In genomic region chr1:54594463-54594862, GRCh38 we compare ENCODE assay signal across 1 cellular context.
TF ChIP-seq lines count a peak whose summit lies in the region.

No MANE protein-coding gene starts in this region.

TF ChIP-seq in K562, 482 proteins besides CTCF, POLR2A, EP300 and RAD21:
- TF ChIP-seq CSDE1 (IDR thresholded peaks at IDR 0.05) (no peak), NRF1 (conservative IDR thresholded peaks at IDR 0.05 in 1 of 2, IDR thresholded peaks at IDR 0.05 in 1 of 2) (peak; percentile 47 to 64; a peak in 3 of 4 replicates)
